25 cellular contexts compared by ENCODE assay signal in the genomic region with DNA sequence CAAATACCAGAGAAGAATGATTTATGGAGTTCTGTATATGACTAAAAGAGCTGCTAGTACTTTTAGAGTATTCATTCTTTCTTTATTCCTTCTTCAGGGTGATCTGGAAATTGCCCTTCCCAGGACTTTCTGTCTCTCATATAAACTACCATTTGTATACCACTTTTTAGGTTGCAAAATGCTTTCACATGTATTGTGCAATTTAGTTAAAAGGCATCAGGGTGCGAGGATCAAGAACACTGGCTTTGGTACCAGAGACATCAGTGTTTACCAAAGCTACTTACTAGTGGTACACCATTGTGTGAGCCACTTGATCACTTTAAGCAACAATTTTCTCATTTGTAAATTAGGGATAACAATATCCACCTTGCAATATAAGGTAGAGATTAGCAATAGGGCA.
"Had no signal": no experiment of that assay in that cellular context is flagged by ENCODE, and none has a peak within 500 bp of the region (broad histone marks: within the 10 kb centered on the region; RNA-seq: fewer than 3 reads in every experiment).

No MANE protein-coding gene starts in this region.

- H3K9me3 ChIP-seq: adrenal gland, MG63, Peyer's patch had no signal

- H3K4me1 ChIP-seq: adrenal gland, Peyer's patch had no signal

- H3K36me3 ChIP-seq: adrenal gland, cardiac muscle cell, MG63, Peyer's patch had no signal

- ATAC-seq: activated CD8-positive, alpha-beta T cell treated with anti-CD3 and anti-CD28 coated beads, Interleukin-2, amount 10 ng/mL, durations not matched to agents 7 days and 5 days; T-helper 17 cell; WTC11 had no signal

- H3K4me3 ChIP-seq: adrenal gland, cardiac muscle cell, MG63, Peyer's patch had no signal

- H3K27ac ChIP-seq: adrenal gland, cardiac muscle cell, KMS-11, Peyer's patch had no signal

- H3K27me3 ChIP-seq: adrenal gland, cardiac muscle cell, MG63, Peyer's patch had no signal

- DNase-seq: activated CD4-positive, alpha-beta T cell treated with anti-CD3 and anti-CD28 coated beads for 48 hours; activated CD4-positive, alpha-beta T cell treated with anti-CD3 and anti-CD28 coated beads, Interleukin-2, amount 50 U/mL, for 4 hours; activated CD4-positive, CD25-positive, alpha-beta regulatory T cell treated with anti-CD3 and anti-CD28 coated beads, Interleukin-2, amount 50 U/mL, for 72 hours; activated CD8-positive, alpha-beta memory T cell treated with anti-CD3 and anti-CD28 coated beads, Interleukin-2, amount 50 U/mL, for 48 hours; activated CD8-positive, alpha-beta T cell treated with anti-CD3 and anti-CD28 coated beads, Interleukin-2, amount 10 ng/mL, durations not matched to agents 7 days and 5 days; activated naive CD4-positive, alpha-beta T cell treated with anti-CD3 and anti-CD28 coated beads, Interleukin-2, amount 50 U/mL, for 16 hours; activated naive CD8-positive, alpha-beta T cell treated with anti-CD3 and anti-CD28 coated beads, Interleukin-2, amount 10 ng/mL, durations not matched to agents 7 days and 5 days; activated T-cell treated with anti-CD3 and anti-CD28 coated beads, Interleukin-2, amount 50 U/mL, for 1 hour; adrenal gland; aorta; MG63; MV-4-11; NCI-H1105; NCI-H1436; NCI-H1694 treated with DMSO at 0.1 percent for 48 hours; NCI-H2029 treated with DMSO at 0.1 percent for 48 hours; NCI-H446; NCI-H524; Peyer's patch; SHP77 treated with DMSO at 0.1 percent for 48 hours; T-helper 17 cell; T-helper 9 cell had no signal

- H3K4me2 ChIP-seq: KMS-11 had no signal
